Comparison of ENCODE assay signal across 8 cellular contexts in the genomic region with DNA sequence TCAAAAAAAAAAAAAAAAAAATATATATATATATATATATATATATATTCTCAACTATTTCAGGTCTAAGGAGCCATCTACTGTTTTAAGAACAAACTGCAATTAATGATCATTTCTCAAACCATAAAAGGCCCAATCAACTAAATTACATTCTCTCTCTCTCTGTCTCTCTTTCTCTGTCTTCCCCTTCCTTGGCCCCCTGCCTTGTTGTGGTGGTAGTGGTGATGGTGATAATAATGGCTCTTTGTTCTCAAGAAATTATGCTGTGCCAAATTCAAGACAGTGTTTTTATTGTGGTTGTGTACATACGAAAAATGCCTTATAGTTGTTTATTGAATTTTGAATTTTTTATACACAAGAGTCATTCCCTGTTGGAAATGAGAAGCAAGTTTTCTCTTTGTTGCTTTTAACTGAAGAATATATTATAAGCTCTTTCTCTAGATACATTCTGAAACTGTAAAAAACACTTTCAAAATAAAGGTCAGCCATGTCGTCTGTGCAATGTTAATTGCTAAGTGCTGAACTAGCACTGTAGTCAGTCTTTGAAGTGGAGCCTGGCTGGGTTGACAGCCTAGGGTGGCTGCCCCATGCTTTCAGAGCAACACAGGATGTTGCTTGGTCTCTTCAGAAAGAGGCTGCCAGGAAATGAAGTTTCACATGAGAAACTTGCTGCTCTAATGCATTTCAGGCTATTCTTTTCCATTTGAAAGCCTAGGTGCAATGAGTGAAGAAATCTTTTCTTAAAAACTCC.
DNase-seq lines count a peak whose midpoint lies in the region; ATAC-seq, FAIRE-seq and TF ChIP-seq lines count a peak whose summit lies in the region.

No MANE protein-coding gene starts in this region.

- TF ChIP-seq CTCF in SK-N-SH (IDR thresholded peaks at IDR 0.05) (no peak; the same call in 1 of the 2 replicates), lower leg skin (IDR thresholded peaks at IDR 0.05) (no peak)

- no peak overlapping the region for H3K4me2 ChIP-seq in SK-N-SH

- 0 out of 2 replicates have a peak overlapping the region, but pooled peaks have one; percentile 16 for H2AFZ ChIP-seq in SK-N-SH (ENCODE audit: low read depth)

- no peak for TF ChIP-seq RAD21 in SK-N-SH (IDR thresholded peaks at IDR 0.05; ENCODE audit: low read length)

- H3K9me2 ChIP-seq in SK-N-SH = no peaks in the 10 kb centered on the region

- no peaks in the 10 kb centered on the region for H3K79me2 ChIP-seq in SK-N-SH (ENCODE audit: insufficient read depth)

- no peaks in the 10 kb centered on the region for H4K20me1 ChIP-seq in SK-N-SH (ENCODE audit: insufficient read depth)

- no peak overlapping the region for H3K9ac ChIP-seq in SK-N-SH

- no peaks in the 10 kb centered on the region for H3K4me1 ChIP-seq in SK-N-SH (ENCODE audit: control insufficient read depth in 1 of 2, insufficient read depth in 2 of 2, low read depth in 1 of 2, low read length in 1 of 2)

- CTCF ChIA-PET in SK-N-SH (lab: Yijun Ruan, JAX) = no interaction called here

- H3K9me3 ChIP-seq in SK-N-SH = no peaks in the 10 kb centered on the region

- DNase-seq in SK-N-SH (no peak), midbrain (lab: John Stamatoyannopoulos, UW) (peak; percentile 71), urothelium cell line (ENCODE audit: low spot score) (peak; percentile 20), lower leg skin (ENCODE audit: low spot score in 2 of 2) (no peak), NCI-H2029 (lab: John Stamatoyannopoulos, UW) (no peak)
- peak; percentile 43 for DNase-seq in activated CD8-positive, alpha-beta memory T cell treated with anti-CD3 and anti-CD28 coated beads, Interleukin-2, amount 50 U/mL, for 4 hours

- no peaks in the 10 kb centered on the region; the same call in 1 of the 2 replicates for H3K27me3 ChIP-seq in SK-N-SH (ENCODE audit: insufficient read depth)

- TF ChIP-seq EP300 in SK-N-SH (IDR thresholded peaks at IDR 0.05; ENCODE audit: borderline replicate concordance in 1 of 2, low read depth in 1 of 2, low read length in 1 of 2) = no peak

- ATAC-seq in SK-N-SH treated with all-trans-retinoic acid at 6 μM for 48 hours = no peak
- peak; percentile 95 for ATAC-seq in HG03354 (IDR thresholded peaks at IDR 0.05; ENCODE audit: poor library complexity, severe bottlenecking, unreplicated experiment)

- TF ChIP-seq POLR2A in lower leg skin (IDR thresholded peaks at IDR 0.05) = no peak

- no peak overlapping the region for H3K27ac ChIP-seq in SK-N-SH (ENCODE audit: low read depth in 2 of 2, low read length in 1 of 2)

- H3F3A ChIP-seq in SK-N-SH (replicated peaks; ENCODE audit: insufficient read depth) = no peaks in the 10 kb centered on the region

- no peak for FAIRE-seq in urothelium cell line (lab: Jason Lieb, UNC)

- H3K36me3 ChIP-seq in SK-N-SH (replicated peaks in 1 of 2; ENCODE audit: control insufficient read depth in 1 of 2, insufficient read depth in 2 of 2, low read length in 1 of 2) = no peaks in the 10 kb centered on the region

- no peak overlapping the region for H3K4me3 ChIP-seq in SK-N-SH (ENCODE audit: low read depth in 2 of 2, low read length in 1 of 2)
- H3K4me3 ChIP-seq in lower leg skin (ENCODE audit: low read depth, poor library complexity, severe bottlenecking) = no peak overlapping the region

- POLR2A ChIA-PET in SK-N-SH (lab: Yijun Ruan, JAX) = no interaction called here

- intact Hi-C loops in lower leg skin (cut with DNase I; ENCODE audit: low total_unique reads) = no loop called here

- WGBS in SK-N-SH (ENCODE audit: low lambda C conversion rate) = 12% methylated on average over 2 of the region's 2 CpGs
- 47 to 67% methylated on average over 2 of the region's 2 CpGs for WGBS in lower leg skin, 2 donors

TF ChIP-seq in SK-N-SH, 30 proteins besides CTCF, POLR2A, EP300 and RAD21:
- no peak for TF ChIP-seq NRF1 (IDR thresholded peaks at IDR 0.05; ENCODE audit: low read depth, low read length)
- TF ChIP-seq POLR2AphosphoS5 (IDR thresholded peaks at IDR 0.05; ENCODE audit: low read depth, low read length) = no peak
- no peak for TF ChIP-seq SIN3A (IDR thresholded peaks at IDR 0.05; ENCODE audit: borderline replicate concordance, low read depth, low read length)
- no peak for TF ChIP-seq FOXJ3 (CRISPR knock-in tag; IDR thresholded peaks at IDR 0.05)
- TF ChIP-seq, protein P1, sequence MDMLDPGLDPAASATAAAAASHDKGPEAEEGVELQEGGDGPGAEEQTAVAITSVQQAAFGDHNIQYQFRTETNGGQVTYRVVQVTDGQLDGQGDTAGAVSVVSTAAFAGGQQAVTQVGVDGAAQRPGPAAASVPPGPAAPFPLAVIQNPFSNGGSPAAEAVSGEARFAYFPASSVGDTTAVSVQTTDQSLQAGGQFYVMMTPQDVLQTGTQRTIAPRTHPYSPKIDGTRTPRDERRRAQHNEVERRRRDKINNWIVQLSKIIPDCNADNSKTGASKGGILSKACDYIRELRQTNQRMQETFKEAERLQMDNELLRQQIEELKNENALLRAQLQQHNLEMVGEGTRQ (IDR thresholded peaks at IDR 0.05; ENCODE audit: borderline replicate concordance, low read depth, low read length) = no peak
TF ChIP-seq in SK-N-SH: peak in this region for 0.

TF ChIP-seq in SK-N-SH treated with all-trans-retinoic acid at 6 μM for 48 hours, 23 proteins besides CTCF, POLR2A, EP300 and RAD21:
- no peak for TF ChIP-seq RARB (CRISPR knock-in tag; IDR thresholded peaks at IDR 0.05)
- no peak for TF ChIP-seq ZNF565 (CRISPR knock-in tag; conservative IDR thresholded peaks at IDR 0.05; ENCODE audit: low read depth)

Comparison
In these comparisons a context has a peak if more than half of its experiments do, and no peak if none do; other contexts are left out.
1. DNase-seq: peak in activated CD8-positive, alpha-beta memory T cell treated with anti-CD3 and anti-CD28 coated beads, Interleukin-2, amount 50 U/mL, for 4 hours (single experiment), midbrain (single experiment) and urothelium cell line (single experiment); none in SK-N-SH (single experiment), lower leg skin (0 of 2) and NCI-H2029 (single experiment).